ENCODE assay signal across 18 cellular contexts in genomic region chr2:28347193-28347592, GRCh38. TPM values are rescaled to one million over a fixed set of nuclear protein-coding genes. Genes with fewer than 3 reads are reported as not detected.
DNase-seq lines count a peak whose midpoint lies in the region; ATAC-seq and TF ChIP-seq lines count a peak whose summit lies in the region.
"Had no signal": no experiment of that assay in that cellular context is flagged by ENCODE, and none has a peak within 500 bp of the region (broad histone marks: within the 10 kb centered on the region; RNA-seq: fewer than 3 reads in every experiment).

No MANE protein-coding gene starts in this region.

- H3K56ac ChIP-seq in IMR-90 (ENCODE audit: extremely low read depth, insufficient read depth, low read length): no peak overlapping the region

- H3K4me3 Mint-ChIP-seq in activated CD4-positive, alpha-beta T cell treated with anti-CD3 and anti-CD28 coated beads, Interleukin-2, amount 10 ng/mL, durations not matched to agents 7 days and 5 days: peak overlapping the region; percentile 1
- H3K4me3 Mint-ChIP-seq in central memory CD8-positive, alpha-beta T cell: peak overlapping the region; percentile 55

- DNase-seq in activated CD4-positive, alpha-beta T cell treated with anti-CD3 and anti-CD28 coated beads, Interleukin-2, amount 10 ng/mL, durations not matched to agents 7 days and 5 days: no peak
- no peak for DNase-seq in activated CD4-positive, alpha-beta T cell treated with anti-CD3 and anti-CD28 coated beads for 48 hours
- DNase-seq in IMR-90: no peak
- DNase-seq in central memory CD8-positive, alpha-beta T cell (ENCODE audit: low spot score in 2 of 2): no peak
- peak; percentile 58 for DNase-seq in posterior vena cava (ENCODE audit: low spot score)
- no peak for DNase-seq in anterior cingulate cortex (lab: John Stamatoyannopoulos, UW)
- DNase-seq: COR-L47; H7; NCI-H187; NCI-H510A; PC-3; stimulated activated CD4-positive, alpha-beta T cell treated with anti-CD3 and anti-CD28 coated beads, Interleukin-4, amount 100 ng/mL, for 24 hours; transverse colon had no signal

- H4K5ac ChIP-seq in IMR-90 (ENCODE audit: low read depth, low read length): peak overlapping the region; percentile 13; the same call in 1 of the 2 replicates

- H4K91ac ChIP-seq in IMR-90 (ENCODE audit: insufficient read depth, low read depth, low read length): peak overlapping the region; percentile 4; the same call in 1 of the 2 replicates

- H3K9me3 Mint-ChIP-seq in activated CD4-positive, alpha-beta T cell treated with anti-CD3 and anti-CD28 coated beads, Interleukin-2, amount 10 ng/mL, durations not matched to agents 7 days and 5 days: no peaks in the 10 kb centered on the region
- no peaks in the 10 kb centered on the region for H3K9me3 Mint-ChIP-seq in central memory CD8-positive, alpha-beta T cell

- POLR2A ChIA-PET in activated CD4-positive, alpha-beta T cell treated with anti-CD3 and anti-CD28 coated beads, Interleukin-2, amount 10 ng/mL, durations not matched to agents 7 days and 5 days (lab: Charles Lee): no interaction called here
- POLR2A ChIA-PET in IMR-90 (lab: Charles Lee; ENCODE audit: unreplicated experiment): no interaction called here

- no peaks in the 10 kb centered on the region for H3K27me3 Mint-ChIP-seq in activated CD4-positive, alpha-beta T cell treated with anti-CD3 and anti-CD28 coated beads, Interleukin-2, amount 10 ng/mL, durations not matched to agents 7 days and 5 days
- no peaks in the 10 kb centered on the region for H3K27me3 Mint-ChIP-seq in central memory CD8-positive, alpha-beta T cell

- BruUV-seq in IMR-90 (replicated peaks; lab: Mats Ljungman, UMichigan): no TSS peak

- CTCF ChIA-PET in activated CD4-positive, alpha-beta T cell treated with anti-CD3 and anti-CD28 coated beads, Interleukin-2, amount 10 ng/mL, durations not matched to agents 7 days and 5 days (lab: Charles Lee): interaction anchor here (0.6 to 0.9 kb wide), 2 partner anchors 32 to 636 kb away, joined by 4 to 6 read pairs; no protein-coding TSS in a partner anchor
- CTCF ChIA-PET in IMR-90 (lab: Yijun Ruan, JAX): no interaction called here

- H2BK5ac ChIP-seq in IMR-90 (ENCODE audit: low read depth, low read length, poor library complexity, severe bottlenecking): no peak overlapping the region

- TF ChIP-seq RAD21 in IMR-90 (IDR thresholded peaks at IDR 0.05; ENCODE audit: low read length): no peak

- H3K79me1 ChIP-seq in IMR-90 (ENCODE audit: low read depth in 1 of 2, low read length in 2 of 2): no peaks in the 10 kb centered on the region

- peaks cover 3% of the 10 kb centered on the region for H3K36me3 Mint-ChIP-seq in activated CD4-positive, alpha-beta T cell treated with anti-CD3 and anti-CD28 coated beads, Interleukin-2, amount 10 ng/mL, durations not matched to agents 7 days and 5 days (ENCODE audit: low read depth)
- peaks cover 5% of the 10 kb centered on the region for H3K36me3 Mint-ChIP-seq in central memory CD8-positive, alpha-beta T cell (ENCODE audit: insufficient read depth)

- H3K27ac ChIP-seq in IMR-90 (ENCODE audit: insufficient read depth, low read length): peak overlapping the region; percentile 27; the same call in 1 of the 2 replicates
- H3K27ac ChIP-seq: colonic mucosa, neutrophil, transverse colon had no signal

- H3K4me2 ChIP-seq in IMR-90 (ENCODE audit: low read depth, low read length): no peak overlapping the region

- peak overlapping the region; percentile 35 for H3K4ac ChIP-seq in IMR-90 (ENCODE audit: low read depth, low read length)

- peak overlapping the region; percentile 25; the same call in 1 of the 2 replicates for H2BK120ac ChIP-seq in IMR-90 (ENCODE audit: low read depth, low read length)

- no peak overlapping the region for H2BK15ac ChIP-seq in IMR-90 (ENCODE audit: low read depth, low read length)

- peak overlapping the region; percentile 58 for H2AFZ ChIP-seq in IMR-90 (replicated peaks; ENCODE audit: low read length, poor library complexity)

- ATAC-seq in IMR-90 (ENCODE audit: low read depth) (no peak), GM21447 (IDR thresholded peaks at IDR 0.05; ENCODE audit: unreplicated experiment) (no peak), GM21619 (IDR thresholded peaks at IDR 0.05; ENCODE audit: unreplicated experiment) (no peak)
- ATAC-seq in central memory CD8-positive, alpha-beta T cell (replicated peaks; ENCODE audit: extremely low read depth, poor library complexity, severe bottlenecking): no peak
- ATAC-seq: PC-3 had no signal

- no peaks in the 10 kb centered on the region for H3K36me3 ChIP-seq in IMR-90 (ENCODE audit: control insufficient read depth, insufficient read depth, low read length)
- H3K36me3 ChIP-seq: colonic mucosa, gastroesophageal sphincter, neutrophil, transverse colon had no signal

- no peaks in the 10 kb centered on the region for H4K20me1 ChIP-seq in IMR-90 (ENCODE audit: insufficient read depth, low read length)

- TF ChIP-seq CTCF in IMR-90 (conservative IDR thresholded peaks at IDR 0.05; ENCODE audit: low read depth, low read length): no peak

- dilution Hi-C loops in IMR-90 (cut with HindIII; ENCODE audit: low sequenced_read_pairs, unreplicated experiment): no loop called here

- no peak overlapping the region for H2AK9ac ChIP-seq in IMR-90 (replicated peaks; ENCODE audit: low read depth, low read length, poor library complexity)

- WGBS in IMR-90 (ENCODE audit: extremely low coverage in 2 of 2, insufficient read length in 1 of 2), 2 experiments: 93% methylated on average over 2 of the region's 6 CpGs; no CpG with 5 or more reads in 1 of the 2 experiments

- intact Hi-C loops in IMR-90 (cut with micrococcal nuclease) (no loop called here), posterior vena cava (cut with DNase I) (no loop called here)

- no peaks in the 10 kb centered on the region for H3K27me3 ChIP-seq in IMR-90 (ENCODE audit: control insufficient read depth, insufficient read depth, low read length)
- H3K27me3 ChIP-seq: colonic mucosa, gastroesophageal sphincter, neutrophil, transverse colon had no signal

- H3K4me1 Mint-ChIP-seq in activated CD4-positive, alpha-beta T cell treated with anti-CD3 and anti-CD28 coated beads, Interleukin-2, amount 10 ng/mL, durations not matched to agents 7 days and 5 days: peaks cover 34% of the 10 kb centered on the region
- H3K4me1 Mint-ChIP-seq in central memory CD8-positive, alpha-beta T cell: peaks cover 27% of the 10 kb centered on the region

- H4K8ac ChIP-seq in IMR-90 (ENCODE audit: low read depth in 2 of 2, low read length in 2 of 2): no peak overlapping the region; a peak in 1 of 4 replicates

- peak overlapping the region; percentile 89 for H3K27ac Mint-ChIP-seq in activated CD4-positive, alpha-beta T cell treated with anti-CD3 and anti-CD28 coated beads, Interleukin-2, amount 10 ng/mL, durations not matched to agents 7 days and 5 days
- peak overlapping the region; percentile 82 for H3K27ac Mint-ChIP-seq in central memory CD8-positive, alpha-beta T cell (ENCODE audit: low read depth)

- H3K9me1 ChIP-seq in IMR-90 (ENCODE audit: insufficient read depth, low read length): peaks cover 13% of the 10 kb centered on the region; the same call in 1 of the 2 replicates

- no peak overlapping the region for H3K4me3 ChIP-seq in IMR-90 (ENCODE audit: insufficient read depth, low read depth, low read length)
- H3K4me3 ChIP-seq: colonic mucosa, gastroesophageal sphincter, transverse colon had no signal

- H3K14ac ChIP-seq in IMR-90 (replicated peaks; ENCODE audit: low read depth, low read length): 0 out of 2 replicates have a peak overlapping the region, but pooled peaks have one; percentile 1

- in situ Hi-C loops in IMR-90 (cut with MboI; ENCODE audit: low sequenced_read_pairs): no loop called here

- no peak overlapping the region; the same call in 1 of the 2 replicates for H2BK20ac ChIP-seq in IMR-90 (ENCODE audit: low read depth, low read length)

- peaks cover 17% of the 10 kb centered on the region for H3K4me1 ChIP-seq in IMR-90 (ENCODE audit: control insufficient read depth, insufficient read depth, low read length)
- H3K4me1 ChIP-seq: colonic mucosa had no signal

- no peak overlapping the region for H3K23ac ChIP-seq in IMR-90 (ENCODE audit: low read depth, low read length)

- no peak for TF ChIP-seq POLR2A in IMR-90 (IDR thresholded peaks at IDR 0.05; ENCODE audit: low read depth, low read length)

- H3K18ac ChIP-seq in IMR-90 (ENCODE audit: low read depth, low read length): peak overlapping the region; percentile 10; the same call in 1 of the 2 replicates

- H2AK5ac ChIP-seq in IMR-90 (ENCODE audit: low read depth, low read length): peak overlapping the region; percentile 46

- H3K9ac ChIP-seq in IMR-90 (ENCODE audit: low read depth, low read length): no peak overlapping the region

- no peaks in the 10 kb centered on the region for H3K9me3 ChIP-seq in IMR-90 (ENCODE audit: control insufficient read depth, insufficient read depth, low read length)
- H3K9me3 ChIP-seq: colonic mucosa, gastroesophageal sphincter, neutrophil, transverse colon had no signal

TF ChIP-seq in IMR-90, 13 proteins besides CTCF, POLR2A, EP300 and RAD21 (continues in another document):
- TF ChIP-seq CHD1 (IDR thresholded peaks at IDR 0.05; ENCODE audit: low read depth, low read length) (no peak), NFE2L2 (IDR thresholded peaks at IDR 0.05; ENCODE audit: low read depth, low read length) (no peak), SMC3 (IDR thresholded peaks at IDR 0.05; ENCODE audit: low read depth, low read length) (no peak), BHLHE40 (IDR thresholded peaks at IDR 0.05; ENCODE audit: low read depth, low read length) (no peak), USF2 (IDR thresholded peaks at IDR 0.05; ENCODE audit: low read depth, low read length) (no peak), MXI1 (IDR thresholded peaks at IDR 0.05; ENCODE audit: borderline replicate concordance, low read depth, low read length) (no peak), FOS (IDR thresholded peaks at IDR 0.05; ENCODE audit: low read depth, low read length) (no peak), MAFK (IDR thresholded peaks at IDR 0.05; ENCODE audit: low read depth, low read length) (no peak)

RNA-seq across cellular contexts. Expression of gene FOSL2, which starts 45.5 kb away (rescaled TPM):
- 10 to 100 TPM; 39.6 to 47.0 TPM for total RNA-seq in activated CD4-positive, alpha-beta T cell treated with anti-CD3 and anti-CD28 coated beads, Interleukin-2, amount 10 ng/mL, durations not matched to agents 7 days and 5 days
- 31.4 and 32.2 TPM in 2 replicates for total RNA-seq in IMR-90 (2012; rRNA removed)
- polyA plus RNA-seq in IMR-90 (2012; rRNA removed): 46.3 and 51.1 TPM in 2 replicates
- 52.1 and 52.3 TPM in 2 replicates for polyA plus RNA-seq in IMR-90 (2012; cell fraction: cytosol; rRNA removed)
- polyA plus RNA-seq in IMR-90 (2012; cell fraction: nucleus; rRNA removed; ENCODE audit: low replicate concordance): 91.1 and 119 TPM in 2 replicates
- 100 to 1,000 TPM; 105 to 141 TPM for total RNA-seq in posterior vena cava
